9 cellular contexts compared by ENCODE assay signal in genomic region chr15:31472636-31473383, GRCh38.
DNase-seq lines count a peak whose midpoint lies in the region; ATAC-seq and TF ChIP-seq lines count a peak whose summit lies in the region.
"Had no signal": no experiment of that assay in that cellular context is flagged by ENCODE, and none has a peak within 500 bp of the region (broad histone marks: within the 10 kb centered on the region; RNA-seq: fewer than 3 reads in every experiment).

No MANE protein-coding gene starts in this region.

- DNase-seq in CD4-positive, alpha-beta memory T cell, result peak; percentile 56 to 69 (median 62)
- peak; percentile 76 for DNase-seq in activated CD8-positive, alpha-beta T cell treated with anti-CD3 and anti-CD28 coated beads for 36 hours
- DNase-seq in fibroblast of villous mesenchyme (ENCODE audit: low read depth) (peak; percentile 70), DMS79 treated with DMSO at 0.1 percent for 48 hours (lab: John Stamatoyannopoulos, UW) (no peak), globus pallidus (ENCODE audit: low spot score) (no peak)
- DNase-seq in stimulated activated CD4-positive, alpha-beta T cell treated with anti-CD3 and anti-CD28 coated beads, Interleukin-1b, Interleukin-23, amount 100 ng/mL, for 48 hours, result peak; percentile 49

- peaks cover 0 to 2% (median 0%) of the 10 kb centered on the region in 8 donors for H3K9me3 Mint-ChIP-seq in CD4-positive, alpha-beta memory T cell
- H3K9me3 Mint-ChIP-seq in activated CD8-positive, alpha-beta T cell treated with anti-CD3 and anti-CD28 coated beads for 36 hours, result peaks cover 9% of the 10 kb centered on the region

- H3K4me3 ChIP-seq in CD4-positive, alpha-beta memory T cell (ENCODE audit: low read length in 2 of 2), result peak overlapping the region; percentile 12 to 41
- no peak overlapping the region for H3K4me3 ChIP-seq in fibroblast of villous mesenchyme (ENCODE audit: low read depth, low read length)

- no peaks in the 10 kb centered on the region for H3K36me3 ChIP-seq in CD4-positive, alpha-beta memory T cell (ENCODE audit: insufficient read depth, low read length)

- peaks cover 31 to 57% (median 47%) of the 10 kb centered on the region in 4 donors for H3K4me1 Mint-ChIP-seq in CD4-positive, alpha-beta memory T cell
- peaks cover 63% of the 10 kb centered on the region for H3K4me1 Mint-ChIP-seq in activated CD8-positive, alpha-beta T cell treated with anti-CD3 and anti-CD28 coated beads for 36 hours (ENCODE audit: low read depth)

- H3K4me3 Mint-ChIP-seq in CD4-positive, alpha-beta memory T cell, result peak overlapping the region; percentile 60 to 89 (median 79)
- H3K4me3 Mint-ChIP-seq in activated CD8-positive, alpha-beta T cell treated with anti-CD3 and anti-CD28 coated beads for 36 hours, result peak overlapping the region; percentile 65

- no peaks in the 10 kb centered on the region for H3K9me3 ChIP-seq in CD4-positive, alpha-beta memory T cell (ENCODE audit: control insufficient read depth in 1 of 2, low read length in 2 of 2)

- no peaks in the 10 kb centered on the region for H3K27me3 ChIP-seq in CD4-positive, alpha-beta memory T cell (ENCODE audit: insufficient read depth, low read length)

- peak overlapping the region; percentile 80 to 96 (median 94) for H3K27ac Mint-ChIP-seq in CD4-positive, alpha-beta memory T cell
- peak overlapping the region; percentile 90 for H3K27ac Mint-ChIP-seq in activated CD8-positive, alpha-beta T cell treated with anti-CD3 and anti-CD28 coated beads for 36 hours

- H3K36me3 Mint-ChIP-seq in CD4-positive, alpha-beta memory T cell, result peaks cover 2 to 4% of the 10 kb centered on the region in 2 donors
- peaks cover 27% of the 10 kb centered on the region for H3K36me3 Mint-ChIP-seq in activated CD8-positive, alpha-beta T cell treated with anti-CD3 and anti-CD28 coated beads for 36 hours (ENCODE audit: low read depth)

- intact Hi-C loops in CD4-positive, alpha-beta memory T cell (cut with micrococcal nuclease), result loop anchor here (1.0 kb wide), 1 partner anchor 38 kb away; no protein-coding TSS in a partner anchor
- intact Hi-C loops in activated CD8-positive, alpha-beta T cell treated with anti-CD3 and anti-CD28 coated beads for 36 hours (cut with micrococcal nuclease), result loop anchor here (2.0 kb wide), 1 partner anchor 38 kb away; no protein-coding TSS in a partner anchor

- H3K27ac ChIP-seq in CD4-positive, alpha-beta memory T cell (ENCODE audit: low read depth, low read length), result peak overlapping the region; percentile 51

- POLR2A ChIA-PET in CD4-positive, alpha-beta memory T cell (lab: Charles Lee; ENCODE audit: partially characterized antibody), result interaction anchor here (1.0 to 7.6 kb wide), 29 partner anchors 9 to 569 kb away, joined by 3 to 96 read pairs (median 5); partner anchors contain the start of genes FAN1 and KLF13
- POLR2A ChIA-PET in activated CD8-positive, alpha-beta T cell treated with anti-CD3 and anti-CD28 coated beads for 36 hours (lab: Charles Lee), result interaction anchor here (1.1 to 5.8 kb wide), 10 partner anchors 10 to 133 kb away, joined by 3 to 35 read pairs (median 11); no protein-coding TSS in a partner anchor

- no peaks in the 10 kb centered on the region for H3K27me3 Mint-ChIP-seq in CD4-positive, alpha-beta memory T cell
- H3K27me3 Mint-ChIP-seq in activated CD8-positive, alpha-beta T cell treated with anti-CD3 and anti-CD28 coated beads for 36 hours, result no peaks in the 10 kb centered on the region

- peaks cover 42% of the 10 kb centered on the region for H3K4me1 ChIP-seq in CD4-positive, alpha-beta memory T cell (ENCODE audit: insufficient read depth, low read length)

- CTCF ChIA-PET in CD4-positive, alpha-beta memory T cell (lab: Charles Lee; ENCODE audit: partially characterized antibody), result interaction anchor here (0.6 to 14.4 kb wide), 16 partner anchors 9 to 273 kb away, joined by 3 to 115 read pairs (median 8); partner anchors contain the start of gene KLF13
- CTCF ChIA-PET in activated CD8-positive, alpha-beta T cell treated with anti-CD3 and anti-CD28 coated beads for 36 hours (lab: Charles Lee), result interaction anchor here (1.3 to 11.3 kb wide), 9 partner anchors 10 to 221 kb away, joined by 3 to 104 read pairs (median 6); no protein-coding TSS in a partner anchor

- TF ChIP-seq CTCF in activated CD8-positive, alpha-beta T cell treated with anti-CD3 and anti-CD28 coated beads for 36 hours (IDR thresholded peaks at IDR 0.05), result no peak
- TF ChIP-seq CTCF in fibroblast of villous mesenchyme (IDR thresholded peaks at IDR 0.05; ENCODE audit: insufficient read depth, low read depth, low read length), result no peak

- ATAC-seq in GM19324 (IDR thresholded peaks at IDR 0.05; ENCODE audit: low FRiP score, unreplicated experiment) (peak; percentile 87), HG03159 (IDR thresholded peaks at IDR 0.05; ENCODE audit: unreplicated experiment) (peak; percentile 90)
- peak; percentile 87 for ATAC-seq in activated CD8-positive, alpha-beta T cell treated with anti-CD3 and anti-CD28 coated beads for 36 hours
- ATAC-seq: HCT116 had no signal

Comparison
In these comparisons a context has a peak if more than half of its experiments do, and no peak if none do; other contexts are left out.
1. DNase-seq: peak in CD4-positive, alpha-beta memory T cell (5 of 5), activated CD8-positive, alpha-beta T cell treated with anti-CD3 and anti-CD28 coated beads for 36 hours (single experiment), fibroblast of villous mesenchyme (single experiment) and stimulated activated CD4-positive, alpha-beta T cell treated with anti-CD3 and anti-CD28 coated beads, Interleukin-1b, Interleukin-23, amount 100 ng/mL, for 48 hours (single experiment); none in DMS79 treated with DMSO at 0.1 percent for 48 hours (single experiment) and globus pallidus (single experiment).
2. Peak in every context shown above with its lines, with median percentiles within 50 percentile points of each other: ATAC-seq.